Comparison of ENCODE assay signal across 22 cellular contexts in genomic region chr6:35678814-35679213, GRCh38. TPM values are rescaled to one million over a fixed set of nuclear protein-coding genes. Genes with fewer than 3 reads are reported as not detected.
DNase-seq lines count a peak whose midpoint lies in the region; ATAC-seq, FAIRE-seq and TF ChIP-seq lines count a peak whose summit lies in the region.
"Had no signal": no experiment of that assay in that cellular context is flagged by ENCODE, and none has a peak within 500 bp of the region (broad histone marks: within the 10 kb centered on the region; RNA-seq: fewer than 3 reads in every experiment).

No MANE protein-coding gene starts in this region.

- no peak for ATAC-seq in HepG2
- ATAC-seq in right lobe of liver, result no peak
- ATAC-seq in T-cell (replicated peaks in 1 of 4), result no peak
- ATAC-seq: Panc1, WTC11 had no signal

- POLR2A ChIA-PET in HepG2 (lab: Yijun Ruan, JAX) (no interaction called here), T-cell (lab: Charles Lee) (interaction anchor here in 1 of 2 donors (1.0 to 1.1 kb wide), 2 partner anchors 8 to 76 kb away, joined by 3 to 5 read pairs; no protein-coding TSS in a partner anchor)

- H3K27me3 ChIP-seq in HepG2 (ENCODE audit: control insufficient read depth in 1 of 2, insufficient read depth in 2 of 2, low read length in 2 of 2), result no peaks in the 10 kb centered on the region
- no peaks in the 10 kb centered on the region for H3K27me3 ChIP-seq in right lobe of liver
- H3K27me3 ChIP-seq in mesenchymal stem cell (ENCODE audit: control insufficient read depth in 1 of 2, insufficient read depth in 1 of 2, low read length in 2 of 2), result no peaks in the 10 kb centered on the region
- H3K27me3 ChIP-seq: dorsolateral prefrontal cortex, hepatocyte, SJCRH30 had no signal

- no peak overlapping the region for H3K18ac ChIP-seq in mesenchymal stem cell (ENCODE audit: low read depth in 1 of 2, low read length in 2 of 2)

- intact Hi-C loops in HepG2 (cut with micrococcal nuclease; ENCODE audit: unreplicated experiment) (no loop called here), right lobe of liver (cut with DNase I) (no loop called here)

- peak overlapping the region; percentile 86 for H3K27ac Mint-ChIP-seq in T-cell

- no peak overlapping the region for H2BK15ac ChIP-seq in mesenchymal stem cell (ENCODE audit: low read depth, poor library complexity, severe bottlenecking)

- peaks cover 60% of the 10 kb centered on the region for H3K79me2 ChIP-seq in HepG2 (ENCODE audit: insufficient read depth, low read length)

- H3K4me1 ChIP-seq in HepG2 (ENCODE audit: insufficient read depth, low read length), result no peaks in the 10 kb centered on the region
- H3K4me1 ChIP-seq in right lobe of liver, result peaks cover 3 to 41% (median 22%) of the 10 kb centered on the region in 4 donors
- H3K4me1 ChIP-seq in mesenchymal stem cell (ENCODE audit: control insufficient read depth, insufficient read depth, low read depth, low read length), result peaks cover 4% of the 10 kb centered on the region
- H3K4me1 ChIP-seq: SJCRH30 had no signal

- H3K9ac ChIP-seq in HepG2 (ENCODE audit: insufficient read depth, low read depth, low read length) (no peak overlapping the region), mesenchymal stem cell (ENCODE audit: low read length) (no peak overlapping the region)
- H3K9ac ChIP-seq: parathyroid adenoma had no signal

- no peak overlapping the region for H4K8ac ChIP-seq in mesenchymal stem cell (ENCODE audit: low read length)

- DNase-seq in HepG2 (ENCODE audit: low spot score) (no peak), right lobe of liver (no peak), T-cell (no peak), mesenchymal stem cell (no peak), NCI-H748 treated with DMSO at 0.1 percent for 48 hours (lab: John Stamatoyannopoulos, UW) (no peak), hippocampal formation (lab: John Stamatoyannopoulos, UW) (no peak), NCI-H187 treated with DMSO at 0.1 percent for 48 hours (lab: John Stamatoyannopoulos, UW) (no peak)
- DNase-seq in stimulated activated naive CD4-positive, alpha-beta T cell treated with Interleukin-2 at 50 U/mL for 16 hours (lab: John Stamatoyannopoulos, UW), result no peak
- DNase-seq: amniotic stem cell; dorsolateral prefrontal cortex; islet precursor cell; NCI-H1048; NCI-H2029; NCI-H446; SJCRH30; stimulated activated CD4-positive, alpha-beta T cell treated with anti-CD3 and anti-CD28 coated beads, Interleukin-2, amount 100 ng/mL, for 24 hours; stimulated activated naive CD4-positive, alpha-beta T cell had no signal

- in situ Hi-C loops in HepG2 (cut with HindIII; ENCODE audit: extremely low pct_ligation_motif_present, low pct_unique_long_range_greater_than_20kb), result no loop called here

- no peak overlapping the region for H2BK5ac ChIP-seq in mesenchymal stem cell (ENCODE audit: low read depth, low read length, poor library complexity, severe bottlenecking)

- H3K9me3 ChIP-seq in HepG2 (ENCODE audit: low read length) (no peaks in the 10 kb centered on the region), right lobe of liver (no peaks in the 10 kb centered on the region), mesenchymal stem cell (ENCODE audit: control insufficient read depth, low read length) (no peaks in the 10 kb centered on the region)
- H3K9me3 ChIP-seq: SJCRH30 had no signal

- H2BK12ac ChIP-seq in mesenchymal stem cell (ENCODE audit: low read length in 2 of 2), result no peak overlapping the region

- no peak overlapping the region for H4K91ac ChIP-seq in mesenchymal stem cell (ENCODE audit: low read length)

- H3K14ac ChIP-seq in mesenchymal stem cell (ENCODE audit: low read length in 2 of 2), result no peak overlapping the region

- BruUV-seq in HepG2 (replicated peaks; lab: Mats Ljungman, UMichigan), result no TSS peak

- FAIRE-seq in HepG2 (lab: Jason Lieb, UNC), result no peak
- FAIRE-seq: GM12892 had no signal

- H3K4ac ChIP-seq in mesenchymal stem cell (ENCODE audit: low read depth in 1 of 2, low read length in 2 of 2), result no peak overlapping the region

- H3K4me1 Mint-ChIP-seq in T-cell, result peaks cover 83 to 95% (median 89%) of the 10 kb centered on the region in 3 donors

- H3K23ac ChIP-seq in mesenchymal stem cell (ENCODE audit: low read length in 2 of 2), result no peak overlapping the region

- peak overlapping the region; percentile 4 for H2AK5ac ChIP-seq in mesenchymal stem cell (ENCODE audit: low read length, severe bottlenecking)

- H3K4me3 Mint-ChIP-seq in T-cell, result peak overlapping the region in 1 of 3 donors; percentile 50
- H3K4me3 Mint-ChIP-seq: WTC11 had no signal

- H3K27ac ChIP-seq in HepG2 (ENCODE audit: extremely low read length, insufficient read depth, low read length) (no peak overlapping the region), right lobe of liver (no peak overlapping the region), mesenchymal stem cell (ENCODE audit: low read length, poor library complexity, severe bottlenecking) (peak overlapping the region; percentile 64)
- H3K27ac ChIP-seq: dorsolateral prefrontal cortex, hepatocyte, parathyroid adenoma, SJCRH30 had no signal

- H3K79me1 ChIP-seq in mesenchymal stem cell (replicated peaks; ENCODE audit: low read length, poor library complexity, severe bottlenecking), result peaks cover 2% of the 10 kb centered on the region

- TF ChIP-seq EP300 in HepG2 (IDR thresholded peaks at IDR 0.05; ENCODE audit: low read depth in 2 of 2, low read length in 2 of 2) (no peak), HepG2 (CRISPR knock-in tag; IDR thresholded peaks at IDR 0.05; ENCODE audit: borderline replicate concordance) (no peak)

- H3K4me2 ChIP-seq in HepG2 (ENCODE audit: low read depth, low read length) (no peak overlapping the region), mesenchymal stem cell (ENCODE audit: low read length, poor library complexity, severe bottlenecking) (no peak overlapping the region)
- H3K4me2 ChIP-seq: hepatocyte had no signal

- H2AFZ ChIP-seq in HepG2 (ENCODE audit: low read length) (no peak overlapping the region), mesenchymal stem cell (ENCODE audit: low read depth, low read length) (no peak overlapping the region)
- H2AFZ ChIP-seq: hepatocyte, parathyroid adenoma had no signal

- H4K20me1 ChIP-seq in HepG2 (ENCODE audit: insufficient read depth, low read length), result no peaks in the 10 kb centered on the region

- 98% methylated on average over 1 of the region's 1 CpG for WGBS in HepG2 (ENCODE audit: low lambda C conversion rate)
- WGBS in right lobe of liver (ENCODE audit: insufficient coverage, low coverage, low lambda C conversion rate, missing lambda C conversion rate), result 81% methylated on average over 1 of the region's 1 CpG
- WGBS in mesenchymal stem cell, result no CpG with 5 or more reads among the region's 1 CpG

- H3K36me3 Mint-ChIP-seq in T-cell, result peaks cover 21% of the 10 kb centered on the region

- no peaks in the 10 kb centered on the region for H3K9me3 Mint-ChIP-seq in T-cell

- CTCF ChIA-PET in HepG2 (lab: Yijun Ruan, JAX; ENCODE audit: low intra/inter-chr PET ratio, low total read pairs) (no interaction called here), T-cell (lab: Charles Lee) (interaction anchor here in 1 of 2 donors (0.5 to 4.1 kb wide), 6 partner anchors 9 to 1541 kb away, joined by 3 to 19 read pairs (median 3); no protein-coding TSS in a partner anchor)

- H3K4me3 ChIP-seq in HepG2 (replicated peaks in 1 of 3; ENCODE audit: insufficient read depth in 1 of 3, low read depth in 2 of 3, low read length in 3 of 3) (no peak overlapping the region), right lobe of liver (no peak overlapping the region), mesenchymal stem cell (ENCODE audit: insufficient read depth in 1 of 2, low read depth in 1 of 2, low read length in 2 of 2) (no peak overlapping the region)
- H3K4me3 ChIP-seq: dorsolateral prefrontal cortex, hepatocyte, SJCRH30 had no signal

- no peak overlapping the region for H2BK120ac ChIP-seq in mesenchymal stem cell (ENCODE audit: low read depth, low read length)

- peaks cover 0 to 4% of the 10 kb centered on the region in 2 experiments; a peak in 2 of 5 replicates for H3K36me3 ChIP-seq in HepG2 (replicated peaks in 1 of 2; ENCODE audit: control insufficient read depth in 1 of 2, insufficient read depth in 2 of 2, low read length in 2 of 2)
- H3K36me3 ChIP-seq in right lobe of liver, result peaks cover 0 to 44% (median 15%) of the 10 kb centered on the region in 4 donors
- H3K36me3 ChIP-seq in mesenchymal stem cell (ENCODE audit: control insufficient read depth in 1 of 2, insufficient read depth in 2 of 2, low read depth in 1 of 2, low read length in 2 of 2), result no peaks in the 10 kb centered on the region
- H3K36me3 ChIP-seq: SJCRH30 had no signal

- TF ChIP-seq POLR2A in HepG2 (IDR thresholded peaks at IDR 0.05; ENCODE audit: insufficient read depth in 1 of 2, low read depth in 2 of 2, low read length in 2 of 2) (no peak), right lobe of liver (IDR thresholded peaks at IDR 0.05) (no peak)

- no peak for TF ChIP-seq RAD21 in HepG2 (CRISPR knock-in tag; IDR thresholded peaks at IDR 0.05)

- TF ChIP-seq CTCF in HepG2 (CRISPR knock-in tag; IDR thresholded peaks at IDR 0.05) (no peak), right lobe of liver (IDR thresholded peaks at IDR 0.05) (no peak)

- no peaks in the 10 kb centered on the region for H3K27me3 Mint-ChIP-seq in T-cell

RNA-seq across cellular contexts. Expression of gene FKBP5, which starts 9.9 kb away (rescaled TPM):
- total RNA-seq in HepG2 (2016; rRNA removed; fragmentation: Illumina TruSeq; extraction: Trizol) (17.4 and 30.9 TPM in 2 replicates), right lobe of liver (100 to 1,000 TPM in 5 of 6 experiments, 10 to 100 TPM in 1; 36.1 to 387 (median 111) TPM), T-cell (100 to 1,000 TPM in 1 of 5 donors, 10 to 100 TPM in 4; 61.4 to 130 (median 63.9) TPM)
- total RNA-seq in HepG2 (2016; cell fraction: cytosol; rRNA removed; fragmentation: Illumina TruSeq; extraction: Trizol; ENCODE audit: low read depth), result 9.1 and 9.8 TPM in 2 replicates
- total RNA-seq in HepG2 (2016; cell fraction: insoluble cytoplasmic fraction; rRNA removed; fragmentation: Illumina TruSeq; extraction: Trizol), result 17.4 and 28.9 TPM in 2 replicates
- 15.6 and 16.6 TPM in 2 replicates for total RNA-seq in HepG2 (2016; cell fraction: membrane; rRNA removed; fragmentation: Illumina TruSeq; extraction: Trizol)
- 13.7 and 15.0 TPM in 2 replicates for total RNA-seq in HepG2 (2016; cell fraction: nucleus; rRNA removed; fragmentation: Illumina TruSeq; extraction: Trizol)
- polyA plus RNA-seq in HepG2 (2011; rRNA removed), result 6.9 and 8.0 TPM in 2 replicates
- polyA plus RNA-seq in HepG2 (2011; cell fraction: cytosol; rRNA removed), result 4.0 and 5.9 TPM in 2 replicates
- polyA plus RNA-seq in HepG2 (2011; cell fraction: nucleus; rRNA removed), result 2.9 and 3.5 TPM in 2 replicates
- polyA plus RNA-seq in HepG2 (2012), result 13.9 and 16.1 TPM in 2 replicates
- polyA plus RNA-seq in HepG2 (2016; cell fraction: cytosol; fragmentation: Illumina TruSeq; extraction: Trizol; ENCODE audit: low read depth), result 2.6 and 2.8 TPM in 2 replicates
- polyA plus RNA-seq in HepG2 (2016; cell fraction: insoluble cytoplasmic fraction; fragmentation: Illumina TruSeq; extraction: Trizol; ENCODE audit: low read depth), result 46.6 and 52.0 TPM in 2 replicates
- polyA plus RNA-seq in HepG2 (2016; cell fraction: membrane; fragmentation: Illumina TruSeq; extraction: Trizol; ENCODE audit: low read depth), result 10.4 and 11.9 TPM in 2 replicates
- polyA plus RNA-seq in HepG2 (2016; cell fraction: nucleus; fragmentation: Illumina TruSeq; extraction: Trizol; ENCODE audit: insufficient read depth, low read depth), result 24.1 and 24.8 TPM in 2 replicates
- polyA minus RNA-seq in HepG2 (2011; rRNA and poly(A)+ RNA removed; ENCODE audit: low replicate concordance), result 4.5 and 8.4 TPM in 2 replicates
- 6.9 and 7.1 TPM in 2 replicates for polyA minus RNA-seq in HepG2 (2011; cell fraction: cytosol; rRNA and poly(A)+ RNA removed)
- 7.6 and 10.1 TPM in 2 replicates for polyA minus RNA-seq in HepG2 (2011; cell fraction: nucleus; rRNA and poly(A)+ RNA removed)
- polyA plus RNA-seq in mesenchymal stem cell (2013, experiment 1 of 2), result 112 TPM
- polyA plus RNA-seq in mesenchymal stem cell (2013, experiment 2 of 2), result 113 TPM
- total RNA-seq: SJCRH30 had no signal

RNA-seq across cellular contexts. Expression of gene ARMC12, which starts 58.0 kb away (rescaled TPM):
- total RNA-seq in HepG2 (2016; rRNA removed; fragmentation: Illumina TruSeq; extraction: Trizol), result not detected in 2 replicates
- total RNA-seq in HepG2 (2016; cell fraction: cytosol; rRNA removed; fragmentation: Illumina TruSeq; extraction: Trizol; ENCODE audit: low read depth), result not detected in 2 replicates
- 0.17 TPM in 1 of 2 replicates, not detected in the other for total RNA-seq in HepG2 (2016; cell fraction: insoluble cytoplasmic fraction; rRNA removed; fragmentation: Illumina TruSeq; extraction: Trizol)
- total RNA-seq in HepG2 (2016; cell fraction: membrane; rRNA removed; fragmentation: Illumina TruSeq; extraction: Trizol), result not detected in 2 replicates
- not detected in 2 replicates for total RNA-seq in HepG2 (2016; cell fraction: nucleus; rRNA removed; fragmentation: Illumina TruSeq; extraction: Trizol)
- polyA plus RNA-seq in HepG2 (2011; rRNA removed), result 1.3 and 1.4 TPM in 2 replicates
- polyA plus RNA-seq in HepG2 (2011; cell fraction: cytosol; rRNA removed), result 0.71 and 1.0 TPM in 2 replicates
- 4.4 and 4.7 TPM in 2 replicates for polyA plus RNA-seq in HepG2 (2011; cell fraction: nucleus; rRNA removed)
- polyA plus RNA-seq in HepG2 (2012), result 0.15 and 0.76 TPM in 2 replicates
- polyA plus RNA-seq in HepG2 (2016; cell fraction: cytosol; fragmentation: Illumina TruSeq; extraction: Trizol; ENCODE audit: low read depth), result 0.15 TPM in 1 of 2 replicates, not detected in the other
- not detected in 2 replicates for polyA plus RNA-seq in HepG2 (2016; cell fraction: insoluble cytoplasmic fraction; fragmentation: Illumina TruSeq; extraction: Trizol; ENCODE audit: low read depth)
- not detected in 2 replicates for polyA plus RNA-seq in HepG2 (2016; cell fraction: membrane; fragmentation: Illumina TruSeq; extraction: Trizol; ENCODE audit: low read depth)
- 0.47 TPM in 1 of 2 replicates, not detected in the other for polyA plus RNA-seq in HepG2 (2016; cell fraction: nucleus; fragmentation: Illumina TruSeq; extraction: Trizol; ENCODE audit: insufficient read depth, low read depth)
- polyA minus RNA-seq in HepG2 (2011; rRNA and poly(A)+ RNA removed; ENCODE audit: low replicate concordance), result 0.21 and 0.38 TPM in 2 replicates
- not detected in 2 replicates for polyA minus RNA-seq in HepG2 (2011; cell fraction: cytosol; rRNA and poly(A)+ RNA removed)
- polyA minus RNA-seq in HepG2 (2011; cell fraction: nucleus; rRNA and poly(A)+ RNA removed), result 1.2 TPM in 1 of 2 replicates, not detected in the other
- total RNA-seq in right lobe of liver, result 1 to 10 TPM in 3 of 6 experiments, under 1 TPM in 3; 0.22 to 4.4 (median 0.92) TPM
- total RNA-seq in T-cell, result 1 to 10 TPM in 2 of 5 donors, under 1 TPM in 3; 0.63 to 1.8 (median 0.90) TPM
- 0.39 TPM for polyA plus RNA-seq in mesenchymal stem cell (2013, experiment 1 of 2)
- polyA plus RNA-seq in mesenchymal stem cell (2013, experiment 2 of 2), result 0.37 TPM
- total RNA-seq: SJCRH30 had no signal
